Comparison of ENCODE assay signal across 1 cellular context in genomic region chrX:103398321-103398937, GRCh38.
TF ChIP-seq lines count a peak whose summit lies in the region.

No MANE protein-coding gene starts in this region.

TF ChIP-seq in SK-N-SH treated with all-trans-retinoic acid at 6 μM for 48 hours, 23 proteins besides CTCF, POLR2A, EP300 and RAD21 (continued from another document):
- no peak for TF ChIP-seq ZFP3 (CRISPR knock-in tag; IDR thresholded peaks at IDR 0.05)
- no peak for TF ChIP-seq ISL1 (CRISPR knock-in tag; IDR thresholded peaks at IDR 0.05)
- no peak for TF ChIP-seq TOX (CRISPR knock-in tag; IDR thresholded peaks at IDR 0.05; ENCODE audit: borderline replicate concordance)
- TF ChIP-seq ZNF8 (CRISPR knock-in tag; IDR thresholded peaks at IDR 0.05) = no peak
- no peak for TF ChIP-seq OSR1 (CRISPR knock-in tag; IDR thresholded peaks at IDR 0.05)
